In the genomic region with DNA sequence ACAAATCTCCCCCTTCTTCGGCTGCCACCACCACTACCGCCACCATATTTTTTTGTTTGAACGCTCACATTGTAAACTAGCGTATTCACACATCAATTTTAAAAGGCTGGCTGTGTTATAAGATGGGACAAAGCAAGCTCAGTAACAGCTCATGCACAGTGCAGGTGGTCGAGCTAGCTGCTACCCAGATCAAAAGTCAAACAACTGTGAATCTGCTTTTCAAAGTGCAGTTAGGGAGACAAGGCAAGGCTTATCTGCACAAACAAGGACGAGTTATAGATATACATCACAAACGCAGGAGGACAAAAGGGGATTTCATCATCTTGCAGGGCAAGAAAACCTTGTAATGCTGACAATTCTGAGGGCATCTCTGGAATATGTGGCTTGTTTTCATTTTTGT, we compare ENCODE assay signal across 1 cellular context.
TF ChIP-seq lines count a peak whose summit lies in the region.

No MANE protein-coding gene starts in this region.

TF ChIP-seq in HepG2, 621 proteins besides CTCF, POLR2A, EP300 and RAD21 (continued from another document):
- TF ChIP-seq, protein P1, sequence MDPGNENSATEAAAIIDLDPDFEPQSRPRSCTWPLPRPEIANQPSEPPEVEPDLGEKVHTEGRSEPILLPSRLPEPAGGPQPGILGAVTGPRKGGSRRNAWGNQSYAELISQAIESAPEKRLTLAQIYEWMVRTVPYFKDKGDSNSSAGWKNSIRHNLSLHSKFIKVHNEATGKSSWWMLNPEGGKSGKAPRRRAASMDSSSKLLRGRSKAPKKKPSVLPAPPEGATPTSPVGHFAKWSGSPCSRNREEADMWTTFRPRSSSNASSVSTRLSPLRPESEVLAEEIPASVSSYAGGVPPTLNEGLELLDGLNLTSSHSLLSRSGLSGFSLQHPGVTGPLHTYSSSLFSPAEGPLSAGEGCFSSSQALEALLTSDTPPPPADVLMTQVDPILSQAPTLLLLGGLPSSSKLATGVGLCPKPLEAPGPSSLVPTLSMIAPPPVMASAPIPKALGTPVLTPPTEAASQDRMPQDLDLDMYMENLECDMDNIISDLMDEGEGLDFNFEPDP (CRISPR knock-in tag; conservative IDR thresholded peaks at IDR 0.05): no peak
- TF ChIP-seq ZNF180 (CRISPR knock-in tag; IDR thresholded peaks at IDR 0.05; ENCODE audit: borderline replicate concordance, low read depth): no peak
- TF ChIP-seq, protein P2, sequence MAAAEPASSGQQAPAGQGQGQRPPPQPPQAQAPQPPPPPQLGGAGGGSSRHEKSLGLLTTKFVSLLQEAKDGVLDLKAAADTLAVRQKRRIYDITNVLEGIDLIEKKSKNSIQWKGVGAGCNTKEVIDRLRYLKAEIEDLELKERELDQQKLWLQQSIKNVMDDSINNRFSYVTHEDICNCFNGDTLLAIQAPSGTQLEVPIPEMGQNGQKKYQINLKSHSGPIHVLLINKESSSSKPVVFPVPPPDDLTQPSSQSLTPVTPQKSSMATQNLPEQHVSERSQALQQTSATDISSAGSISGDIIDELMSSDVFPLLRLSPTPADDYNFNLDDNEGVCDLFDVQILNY (CRISPR knock-in tag; conservative IDR thresholded peaks at IDR 0.05): no peak
- TF ChIP-seq, protein P3, sequence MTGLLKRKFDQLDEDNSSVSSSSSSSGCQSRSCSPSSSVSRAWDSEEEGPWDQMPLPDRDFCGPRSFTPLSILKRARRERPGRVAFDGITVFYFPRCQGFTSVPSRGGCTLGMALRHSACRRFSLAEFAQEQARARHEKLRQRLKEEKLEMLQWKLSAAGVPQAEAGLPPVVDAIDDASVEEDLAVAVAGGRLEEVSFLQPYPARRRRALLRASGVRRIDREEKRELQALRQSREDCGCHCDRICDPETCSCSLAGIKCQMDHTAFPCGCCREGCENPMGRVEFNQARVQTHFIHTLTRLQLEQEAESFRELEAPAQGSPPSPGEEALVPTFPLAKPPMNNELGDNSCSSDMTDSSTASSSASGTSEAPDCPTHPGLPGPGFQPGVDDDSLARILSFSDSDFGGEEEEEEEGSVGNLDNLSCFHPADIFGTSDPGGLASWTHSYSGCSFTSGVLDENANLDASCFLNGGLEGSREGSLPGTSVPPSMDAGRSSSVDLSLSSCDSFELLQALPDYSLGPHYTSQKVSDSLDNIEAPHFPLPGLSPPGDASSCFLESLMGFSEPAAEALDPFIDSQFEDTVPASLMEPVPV (CRISPR knock-in tag; IDR thresholded peaks at IDR 0.05): peak; percentile 44; the same call in 1 of the 2 replicates
- TF ChIP-seq, protein P4, sequence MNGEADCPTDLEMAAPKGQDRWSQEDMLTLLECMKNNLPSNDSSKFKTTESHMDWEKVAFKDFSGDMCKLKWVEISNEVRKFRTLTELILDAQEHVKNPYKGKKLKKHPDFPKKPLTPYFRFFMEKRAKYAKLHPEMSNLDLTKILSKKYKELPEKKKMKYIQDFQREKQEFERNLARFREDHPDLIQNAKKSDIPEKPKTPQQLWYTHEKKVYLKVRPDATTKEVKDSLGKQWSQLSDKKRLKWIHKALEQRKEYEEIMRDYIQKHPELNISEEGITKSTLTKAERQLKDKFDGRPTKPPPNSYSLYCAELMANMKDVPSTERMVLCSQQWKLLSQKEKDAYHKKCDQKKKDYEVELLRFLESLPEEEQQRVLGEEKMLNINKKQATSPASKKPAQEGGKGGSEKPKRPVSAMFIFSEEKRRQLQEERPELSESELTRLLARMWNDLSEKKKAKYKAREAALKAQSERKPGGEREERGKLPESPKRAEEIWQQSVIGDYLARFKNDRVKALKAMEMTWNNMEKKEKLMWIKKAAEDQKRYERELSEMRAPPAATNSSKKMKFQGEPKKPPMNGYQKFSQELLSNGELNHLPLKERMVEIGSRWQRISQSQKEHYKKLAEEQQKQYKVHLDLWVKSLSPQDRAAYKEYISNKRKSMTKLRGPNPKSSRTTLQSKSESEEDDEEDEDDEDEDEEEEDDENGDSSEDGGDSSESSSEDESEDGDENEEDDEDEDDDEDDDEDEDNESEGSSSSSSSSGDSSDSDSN (CRISPR knock-in tag; IDR thresholded peaks at IDR 0.05): no peak
- TF ChIP-seq, protein P5, sequence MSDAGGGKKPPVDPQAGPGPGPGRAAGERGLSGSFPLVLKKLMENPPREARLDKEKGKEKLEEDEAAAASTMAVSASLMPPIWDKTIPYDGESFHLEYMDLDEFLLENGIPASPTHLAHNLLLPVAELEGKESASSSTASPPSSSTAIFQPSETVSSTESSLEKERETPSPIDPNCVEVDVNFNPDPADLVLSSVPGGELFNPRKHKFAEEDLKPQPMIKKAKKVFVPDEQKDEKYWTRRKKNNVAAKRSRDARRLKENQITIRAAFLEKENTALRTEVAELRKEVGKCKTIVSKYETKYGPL (CRISPR knock-in tag; IDR thresholded peaks at IDR 0.05): no peak
- TF ChIP-seq, protein P6, sequence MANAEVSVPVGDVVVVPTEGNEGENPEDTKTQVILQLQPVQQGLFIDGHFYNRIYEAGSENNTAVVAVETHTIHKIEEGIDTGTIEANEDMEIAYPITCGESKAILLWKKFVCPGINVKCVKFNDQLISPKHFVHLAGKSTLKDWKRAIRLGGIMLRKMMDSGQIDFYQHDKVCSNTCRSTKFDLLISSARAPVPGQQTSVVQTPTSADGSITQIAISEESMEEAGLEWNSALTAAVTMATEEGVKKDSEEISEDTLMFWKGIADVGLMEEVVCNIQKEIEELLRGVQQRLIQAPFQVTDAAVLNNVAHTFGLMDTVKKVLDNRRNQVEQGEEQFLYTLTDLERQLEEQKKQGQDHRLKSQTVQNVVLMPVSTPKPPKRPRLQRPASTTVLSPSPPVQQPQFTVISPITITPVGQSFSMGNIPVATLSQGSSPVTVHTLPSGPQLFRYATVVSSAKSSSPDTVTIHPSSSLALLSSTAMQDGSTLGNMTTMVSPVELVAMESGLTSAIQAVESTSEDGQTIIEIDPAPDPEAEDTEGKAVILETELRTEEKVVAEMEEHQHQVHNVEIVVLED (CRISPR knock-in tag; IDR thresholded peaks at IDR 0.05; ENCODE audit: borderline replicate concordance): no peak
- peak; percentile 58 for TF ChIP-seq RARA (CRISPR knock-in tag; IDR thresholded peaks at IDR 0.05)
- 0 out of 2 replicates have a peak, but pooled peaks have one; percentile 37 for TF ChIP-seq MIER2 (CRISPR knock-in tag; IDR thresholded peaks at IDR 0.05)
- TF ChIP-seq, protein P7, sequence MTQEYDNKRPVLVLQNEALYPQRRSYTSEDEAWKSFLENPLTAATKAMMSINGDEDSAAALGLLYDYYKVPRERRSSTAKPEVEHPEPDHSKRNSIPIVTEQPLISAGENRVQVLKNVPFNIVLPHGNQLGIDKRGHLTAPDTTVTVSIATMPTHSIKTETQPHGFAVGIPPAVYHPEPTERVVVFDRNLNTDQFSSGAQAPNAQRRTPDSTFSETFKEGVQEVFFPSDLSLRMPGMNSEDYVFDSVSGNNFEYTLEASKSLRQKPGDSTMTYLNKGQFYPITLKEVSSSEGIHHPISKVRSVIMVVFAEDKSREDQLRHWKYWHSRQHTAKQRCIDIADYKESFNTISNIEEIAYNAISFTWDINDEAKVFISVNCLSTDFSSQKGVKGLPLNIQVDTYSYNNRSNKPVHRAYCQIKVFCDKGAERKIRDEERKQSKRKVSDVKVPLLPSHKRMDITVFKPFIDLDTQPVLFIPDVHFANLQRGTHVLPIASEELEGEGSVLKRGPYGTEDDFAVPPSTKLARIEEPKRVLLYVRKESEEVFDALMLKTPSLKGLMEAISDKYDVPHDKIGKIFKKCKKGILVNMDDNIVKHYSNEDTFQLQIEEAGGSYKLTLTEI (CRISPR knock-in tag; conservative IDR thresholded peaks at IDR 0.05): no peak
